Comparison of ENCODE assay signal across 9 cellular contexts in genomic region chr3:171453175-171453868, GRCh38. TPM values are rescaled to one million over a fixed set of nuclear protein-coding genes. Genes with fewer than 3 reads are reported as not detected.
DNase-seq lines count a peak whose midpoint lies in the region; ATAC-seq, FAIRE-seq and TF ChIP-seq lines count a peak whose summit lies in the region.
"Had no signal": no experiment of that assay in that cellular context is flagged by ENCODE, and none has a peak within 500 bp of the region (broad histone marks: within the 10 kb centered on the region; RNA-seq: fewer than 3 reads in every experiment).

No MANE protein-coding gene starts in this region.

- H3K27me3 Mint-ChIP-seq in neural progenitor cell (ENCODE audit: insufficient read depth, low read depth) = no peaks in the 10 kb centered on the region
- no peaks in the 10 kb centered on the region for H3K27me3 Mint-ChIP-seq in activated T-cell treated with anti-CD3 and anti-CD28 coated beads, Interleukin-2, amount 50 U/mL, for 4 hours (ENCODE audit: low read depth)

- H2BK15ac ChIP-seq in IMR-90 (ENCODE audit: low read depth, low read length) = no peak overlapping the region
- H2BK15ac ChIP-seq in H1 (ENCODE audit: low read length) = no peak overlapping the region

- no peak overlapping the region for H2AK9ac ChIP-seq in IMR-90 (replicated peaks; ENCODE audit: low read depth, low read length, poor library complexity)

- dilution Hi-C loops in IMR-90 (cut with HindIII; ENCODE audit: low sequenced_read_pairs, unreplicated experiment) = no loop called here

- H3K9me3 Mint-ChIP-seq in neural progenitor cell = no peaks in the 10 kb centered on the region
- H3K9me3 Mint-ChIP-seq in activated T-cell treated with anti-CD3 and anti-CD28 coated beads, Interleukin-2, amount 50 U/mL, for 4 hours = no peaks in the 10 kb centered on the region

- no peak for TF ChIP-seq POLR2A in IMR-90 (IDR thresholded peaks at IDR 0.05; ENCODE audit: low read depth, low read length)
- TF ChIP-seq POLR2A in H1 (IDR thresholded peaks at IDR 0.05; ENCODE audit: control extremely low read depth in 1 of 2, low read depth in 2 of 2, low read length in 2 of 2) = no peak
- TF ChIP-seq POLR2A in stomach (IDR thresholded peaks at IDR 0.05) = no peak

- TF ChIP-seq EP300 in H1 (IDR thresholded peaks at IDR 0.05; ENCODE audit: borderline replicate concordance in 1 of 2, low read depth in 2 of 2, low read length in 2 of 2) (no peak), stomach (IDR thresholded peaks at IDR 0.05) (no peak)

- H2BK120ac ChIP-seq in IMR-90 (ENCODE audit: low read depth, low read length) (no peak overlapping the region), H1 (replicated peaks; ENCODE audit: low read depth, low read length) (no peak overlapping the region)

- no peaks in the 10 kb centered on the region for H3K9me1 ChIP-seq in IMR-90 (ENCODE audit: insufficient read depth, low read length)

- H2BK12ac ChIP-seq in H1 (ENCODE audit: low read depth, low read length) = peak overlapping the region; percentile 41; the same call in 1 of the 2 replicates

- H2BK20ac ChIP-seq in IMR-90 (ENCODE audit: low read depth, low read length) (no peak overlapping the region), H1 (ENCODE audit: low read length) (0 out of 2 replicates have a peak overlapping the region, but pooled peaks have one; percentile 91)

- WGBS in IMR-90 (ENCODE audit: extremely low coverage in 2 of 2, insufficient read length in 1 of 2), 2 experiments = 46% methylated on average over 3 of the region's 12 CpGs; no CpG with 5 or more reads in 1 of the 2 experiments
- 19% methylated on average over 12 of the region's 12 CpGs; no CpG with 5 or more reads in 1 of the 2 experiments for WGBS in H1 (ENCODE audit: extremely low coverage in 1 of 2, insufficient coverage in 1 of 2, insufficient read length in 1 of 2, insufficient replicate concordance in 2 of 2, low coverage in 1 of 2, low lambda C conversion rate in 2 of 2, missing lambda C conversion rate in 1 of 2), 2 experiments
- 75 to 86% (median 83%) methylated on average over 12 of the region's 12 CpGs for WGBS in stomach, 5 donors

- DNase-seq in GM06990 (ENCODE audit: extremely low read depth, insufficient read length) = no peak
- DNase-seq in IMR-90 = no peak
- peak in 1 of 2 experiments; percentile 83 for DNase-seq in H1 (ENCODE audit: low read depth in 1 of 2, low spot score in 2 of 2)
- DNase-seq in neural progenitor cell (ENCODE audit: low spot score) = peak; percentile 82
- no peak for DNase-seq in stomach
- no peak for DNase-seq in NCI-H1105 treated with DMSO at 0.1 percent for 48 hours (lab: John Stamatoyannopoulos, UW)
- no peak for DNase-seq in activated T-cell treated with anti-CD3 and anti-CD28 coated beads, Interleukin-2, amount 50 U/mL, for 4 hours
- DNase-seq: NCI-H1436 had no signal

- in situ Hi-C loops in IMR-90 (cut with MboI; ENCODE audit: low sequenced_read_pairs) = no loop called here

- H4K5ac ChIP-seq in IMR-90 (ENCODE audit: low read depth, low read length) (no peak overlapping the region), H1 (ENCODE audit: insufficient read length, low read depth, low read length) (peak overlapping the region; percentile 20)

- peak; percentile 19 for FAIRE-seq in H1 (lab: Jason Lieb, UNC)

- POLR2A ChIA-PET in IMR-90 (lab: Charles Lee; ENCODE audit: unreplicated experiment) = no interaction called here
- POLR2A ChIA-PET in H1 (lab: Charles Lee; ENCODE audit: partially characterized antibody) = interaction anchor here (1.1 kb wide), 1 partner anchor 11 kb away, joined by 3 read pairs; no protein-coding TSS in a partner anchor

- H3K27ac Mint-ChIP-seq in neural progenitor cell = no peak overlapping the region

- H3K27ac ChIP-seq in IMR-90 (ENCODE audit: insufficient read depth, low read length) (no peak overlapping the region), H1 (ENCODE audit: low read depth, low read length) (no peak overlapping the region), neural progenitor cell (no peak overlapping the region), stomach (peak overlapping the region in 1 of 5 donors; percentile 7)

- no peak for ATAC-seq in IMR-90 (ENCODE audit: low read depth)
- ATAC-seq in activated T-cell treated with anti-CD3 and anti-CD28 coated beads, Interleukin-2, amount 50 U/mL, for 4 hours = no peak
- ATAC-seq in HG03469 (IDR thresholded peaks at IDR 0.05; ENCODE audit: unreplicated experiment) = no peak

- H4K20me1 ChIP-seq in IMR-90 (ENCODE audit: insufficient read depth, low read length) (no peaks in the 10 kb centered on the region), H1 (replicated peaks in 1 of 2; ENCODE audit: control insufficient read depth in 1 of 2, insufficient read depth in 2 of 2, low read length in 2 of 2) (peaks cover 2% of the 10 kb centered on the region in 2 experiments), neural progenitor cell (ENCODE audit: low read depth) (peaks cover 4% of the 10 kb centered on the region)

- H3K9me3 ChIP-seq in IMR-90 (ENCODE audit: control insufficient read depth, insufficient read depth, low read length) = no peaks in the 10 kb centered on the region
- no peaks in the 10 kb centered on the region for H3K9me3 ChIP-seq in H1 (ENCODE audit: insufficient read depth in 2 of 2, low read depth in 1 of 2, low read length in 1 of 2)
- no peaks in the 10 kb centered on the region for H3K9me3 ChIP-seq in neural progenitor cell (ENCODE audit: low read depth)
- no peaks in the 10 kb centered on the region for H3K9me3 ChIP-seq in stomach

- H3K4me3 Mint-ChIP-seq in neural progenitor cell = no peak overlapping the region
- no peak overlapping the region for H3K4me3 Mint-ChIP-seq in activated T-cell treated with anti-CD3 and anti-CD28 coated beads, Interleukin-2, amount 50 U/mL, for 4 hours

- peaks cover 0 to 5% of the 10 kb centered on the region in 2 experiments; a peak in 1 of 4 replicates for H3K79me1 ChIP-seq in IMR-90 (ENCODE audit: low read depth in 1 of 2, low read length in 2 of 2)
- H3K79me1 ChIP-seq in H1 (ENCODE audit: low read depth, low read length) = no peaks in the 10 kb centered on the region

- H2BK5ac ChIP-seq in IMR-90 (ENCODE audit: low read depth, low read length, poor library complexity, severe bottlenecking) = no peak overlapping the region
- 0 out of 2 replicates have a peak overlapping the region, but pooled peaks have one; percentile 38 for H2BK5ac ChIP-seq in H1 (ENCODE audit: low read depth, low read length)

- no peak overlapping the region for H3K9ac ChIP-seq in IMR-90 (ENCODE audit: low read depth, low read length)
- no peak overlapping the region for H3K9ac ChIP-seq in H1 (replicated peaks in 1 of 4; ENCODE audit: extremely low read depth in 1 of 4, low read depth in 3 of 4, low read length in 3 of 4)
- no peak overlapping the region for H3K9ac ChIP-seq in neural progenitor cell

- H3K14ac ChIP-seq in IMR-90 (replicated peaks; ENCODE audit: low read depth, low read length) = no peak overlapping the region
- H3K14ac ChIP-seq in H1 (ENCODE audit: insufficient read length) = no peak overlapping the region

- peaks cover 3% of the 10 kb centered on the region for H3K4me1 ChIP-seq in IMR-90 (ENCODE audit: control insufficient read depth, insufficient read depth, low read length)
- H3K4me1 ChIP-seq in H1 (replicated peaks in 1 of 4; ENCODE audit: control insufficient read depth in 3 of 4, insufficient read depth in 4 of 4, low read length in 3 of 4) = peaks cover 8 to 29% (median 18%) of the 10 kb centered on the region in 4 experiments; a peak in 5 of 7 replicates
- peaks cover 22% of the 10 kb centered on the region for H3K4me1 ChIP-seq in neural progenitor cell
- peaks cover 5 to 40% (median 24%) of the 10 kb centered on the region in 4 donors for H3K4me1 ChIP-seq in stomach

- H3K36me3 Mint-ChIP-seq in neural progenitor cell = no peaks in the 10 kb centered on the region
- peaks cover 5% of the 10 kb centered on the region for H3K36me3 Mint-ChIP-seq in activated T-cell treated with anti-CD3 and anti-CD28 coated beads, Interleukin-2, amount 50 U/mL, for 4 hours (ENCODE audit: insufficient read depth)

- H3K4ac ChIP-seq in IMR-90 (ENCODE audit: low read depth, low read length) = no peak overlapping the region
- H3K4ac ChIP-seq in H1 (replicated peaks; ENCODE audit: insufficient read length, low read depth, low read length) = no peak overlapping the region

- H4K8ac ChIP-seq in IMR-90 (ENCODE audit: low read depth in 2 of 2, low read length in 2 of 2) = no peak overlapping the region
- H4K8ac ChIP-seq in H1 (ENCODE audit: extremely low read depth, insufficient read depth, low read length) = no peak overlapping the region

- TF ChIP-seq CTCF in GM06990 (IDR thresholded peaks at IDR 0.05; ENCODE audit: insufficient read depth, low read length, poor library complexity, severe bottlenecking) (peak; percentile 37), IMR-90 (conservative IDR thresholded peaks at IDR 0.05; ENCODE audit: low read depth, low read length) (peak; percentile 23; the same call in 1 of the 2 replicates), H1 (IDR thresholded peaks at IDR 0.05; ENCODE audit: control extremely low read depth in 1 of 3, insufficient read depth in 1 of 3, low read depth in 1 of 3, low read length in 3 of 3) (peak; percentile 70 to 82 (median 73)), neural progenitor cell (IDR thresholded peaks at IDR 0.05) (peak; percentile 85), stomach (IDR thresholded peaks at IDR 0.05) (no peak)

- H3K4me1 Mint-ChIP-seq in neural progenitor cell = peaks cover 34% of the 10 kb centered on the region
- peaks cover 47% of the 10 kb centered on the region for H3K4me1 Mint-ChIP-seq in activated T-cell treated with anti-CD3 and anti-CD28 coated beads, Interleukin-2, amount 50 U/mL, for 4 hours (ENCODE audit: low read depth)

- H3K4me2 ChIP-seq in IMR-90 (ENCODE audit: low read depth, low read length) (no peak overlapping the region), H1 (ENCODE audit: insufficient read depth in 1 of 2, low read depth in 2 of 2, low read length in 2 of 2) (peak overlapping the region; percentile 33 to 62), neural progenitor cell (peak overlapping the region; percentile 53)

- CTCF ChIA-PET in IMR-90 (lab: Yijun Ruan, JAX) (no interaction called here), H1 (lab: Charles Lee; ENCODE audit: partially characterized antibody) (interaction anchor here (0.6 to 1.6 kb wide), 36 partner anchors 8 to 761 kb away, joined by 3 to 11 read pairs (median 4); no protein-coding TSS in a partner anchor)

- peaks cover 3% of the 10 kb centered on the region for H3K23me2 ChIP-seq in H1 (ENCODE audit: low read depth, low read length)

- intact Hi-C loops in IMR-90 (cut with micrococcal nuclease) = no loop called here
- intact Hi-C loops in stomach (cut with DNase I; ENCODE audit: low total_unique reads) = no loop called here

- H3K18ac ChIP-seq in IMR-90 (ENCODE audit: low read depth, low read length) = no peak overlapping the region
- no peak overlapping the region for H3K18ac ChIP-seq in H1 (ENCODE audit: extremely low read depth, low read length)

- BruUV-seq in IMR-90 (replicated peaks; lab: Mats Ljungman, UMichigan) = no TSS peak

- H3K23ac ChIP-seq in IMR-90 (ENCODE audit: low read depth, low read length) (no peak overlapping the region), H1 (ENCODE audit: insufficient read length) (no peak overlapping the region)

- H3K27me3 ChIP-seq in GM06990 (replicated peaks; ENCODE audit: control insufficient read depth, insufficient read depth, low read length) (no peaks in the 10 kb centered on the region), IMR-90 (ENCODE audit: control insufficient read depth, insufficient read depth, low read length) (no peaks in the 10 kb centered on the region), H1 (replicated peaks in 1 of 4; ENCODE audit: control insufficient read depth in 3 of 4, extremely low read depth in 1 of 4, insufficient read depth in 3 of 4, low read length in 3 of 4) (no peaks in the 10 kb centered on the region), neural progenitor cell (peaks cover 14% of the 10 kb centered on the region), stomach (no peaks in the 10 kb centered on the region)

- H4K91ac ChIP-seq in IMR-90 (ENCODE audit: insufficient read depth, low read depth, low read length) (no peak overlapping the region), H1 (replicated peaks; ENCODE audit: insufficient read length, low read length) (no peak overlapping the region)

- no peak overlapping the region for H2AK5ac ChIP-seq in IMR-90 (ENCODE audit: low read depth, low read length)
- H2AK5ac ChIP-seq in H1 (ENCODE audit: low read depth, low read length) = no peak overlapping the region

- H3K79me2 ChIP-seq in H1 (ENCODE audit: control insufficient read depth in 1 of 2, insufficient read depth in 2 of 2, low read length in 2 of 2) (peaks cover 6 to 80% of the 10 kb centered on the region in 2 experiments), neural progenitor cell (ENCODE audit: low read depth) (peaks cover 8% of the 10 kb centered on the region)

- H3K56ac ChIP-seq in IMR-90 (ENCODE audit: extremely low read depth, insufficient read depth, low read length) (no peak overlapping the region), H1 (replicated peaks; ENCODE audit: insufficient read length, low read depth, low read length) (no peak overlapping the region)

- H3K4me3 ChIP-seq in GM06990 (replicated peaks; ENCODE audit: low read depth, low read length) = no peak overlapping the region
- H3K4me3 ChIP-seq in IMR-90 (ENCODE audit: insufficient read depth, low read depth, low read length) = no peak overlapping the region
- H3K4me3 ChIP-seq in H1 (ENCODE audit: extremely low read depth in 1 of 4, insufficient read depth in 2 of 4, low read depth in 3 of 4, low read length in 4 of 4) = peak overlapping the region in 2 of 4 experiments; percentile 23 to 47; a peak in 3 of 8 replicates
- peak overlapping the region; percentile 16 for H3K4me3 ChIP-seq in neural progenitor cell
- no peak overlapping the region for H3K4me3 ChIP-seq in stomach

- H3K36me3 ChIP-seq in GM06990 (ENCODE audit: control insufficient read depth, insufficient read depth, low read length) (peaks cover 2% of the 10 kb centered on the region; the same call in 1 of the 2 replicates), IMR-90 (ENCODE audit: control insufficient read depth, insufficient read depth, low read length) (no peaks in the 10 kb centered on the region), H1 (ENCODE audit: control insufficient read depth in 2 of 4, insufficient read depth in 4 of 4, low read length in 3 of 4) (no peaks in the 10 kb centered on the region), neural progenitor cell (no peaks in the 10 kb centered on the region), stomach (no peaks in the 10 kb centered on the region)

- H3F3A ChIP-seq in neural progenitor cell (ENCODE audit: low read depth) = peaks cover 16% of the 10 kb centered on the region

- no peak for TF ChIP-seq RAD21 in IMR-90 (IDR thresholded peaks at IDR 0.05; ENCODE audit: low read length)
- peak; percentile 62 to 79 for TF ChIP-seq RAD21 in H1 (IDR thresholded peaks at IDR 0.05 in 1 of 2, conservative IDR thresholded peaks at IDR 0.05 in 1 of 2; ENCODE audit: low read depth in 2 of 2, low read length in 2 of 2)

- H2AFZ ChIP-seq in IMR-90 (replicated peaks; ENCODE audit: low read length, poor library complexity) (no peak overlapping the region), H1 (ENCODE audit: low read length) (peak overlapping the region; percentile 86), neural progenitor cell (replicated peaks) (peak overlapping the region; percentile 84)

RNA-seq across cellular contexts. Expression of gene TNIK, which starts 6.9 kb away (rescaled TPM):
- total RNA-seq in IMR-90 (2012; rRNA removed) (6.3 and 8.3 TPM in 2 replicates), neural progenitor cell (ENCODE audit: low replicate concordance) (3.0 and 5.0 TPM in 2 replicates), stomach (10 to 100 TPM in 4 of 5 donors, 1 to 10 TPM in 1; 2.9 to 40.2 (median 19.6) TPM)
- polyA plus RNA-seq in IMR-90 (2012; rRNA removed) (2.8 and 3.4 TPM in 2 replicates), H1 (2011; rRNA removed) (7.4 and 8.0 TPM in 2 replicates), stomach (1 to 10 TPM; 2.1 to 3.8 (median 3.4) TPM)
- 1.2 TPM in 2 replicates for polyA plus RNA-seq in IMR-90 (2012; cell fraction: cytosol; rRNA removed)
- 1.6 and 12.3 TPM in 2 replicates for polyA plus RNA-seq in IMR-90 (2012; cell fraction: nucleus; rRNA removed; ENCODE audit: low replicate concordance)
- total RNA-seq in H1 (2021; fragmentation: NEBNext Ultra II Directional; extraction: Animal tissue kit (Norgen Biotek cat#: 25700)) = 42.0 and 46.8 TPM in 2 replicates
- 10.7 TPM for polyA plus RNA-seq in H1 (2011; cell fraction: cytosol; rRNA removed)
- polyA plus RNA-seq in H1 (2011; cell fraction: nucleus; rRNA removed) = 18.1 TPM
- polyA plus RNA-seq in H1 (2012, experiment 1 of 2) = 16.8 to 23.1 TPM (median 21.9 TPM) in 4 replicates
- 3.9 TPM for polyA plus RNA-seq in H1 (2012, experiment 2 of 2)
- 29.1 TPM for polyA plus RNA-seq in H1 (2013, experiment 1 of 2)
- polyA plus RNA-seq in H1 (2013, experiment 2 of 2) = 27.4 TPM
- polyA minus RNA-seq in H1 (2011; rRNA and poly(A)+ RNA removed) = 19.4 and 27.7 TPM in 2 replicates
- 15.3 TPM for polyA minus RNA-seq in H1 (2011; cell fraction: cytosol; rRNA and poly(A)+ RNA removed)
- polyA minus RNA-seq in H1 (2011; cell fraction: nucleus; rRNA and poly(A)+ RNA removed) = 39.4 TPM
- 10 to 100 TPM; 12.9 to 15.4 (median 13.5) TPM for total RNA-seq in activated T-cell treated with anti-CD3 and anti-CD28 coated beads, Interleukin-2, amount 50 U/mL, for 4 hours

Comparison
In these comparisons a context has a peak if more than half of its experiments do, and no peak if none do; other contexts are left out.
1. CTCF ChIP-seq: peak in GM06990 (single experiment), IMR-90 (single experiment), H1 (3 of 3) and neural progenitor cell (single experiment); none in stomach (0 of 7).